22 cellular contexts compared by ENCODE assay signal in the genomic region with DNA sequence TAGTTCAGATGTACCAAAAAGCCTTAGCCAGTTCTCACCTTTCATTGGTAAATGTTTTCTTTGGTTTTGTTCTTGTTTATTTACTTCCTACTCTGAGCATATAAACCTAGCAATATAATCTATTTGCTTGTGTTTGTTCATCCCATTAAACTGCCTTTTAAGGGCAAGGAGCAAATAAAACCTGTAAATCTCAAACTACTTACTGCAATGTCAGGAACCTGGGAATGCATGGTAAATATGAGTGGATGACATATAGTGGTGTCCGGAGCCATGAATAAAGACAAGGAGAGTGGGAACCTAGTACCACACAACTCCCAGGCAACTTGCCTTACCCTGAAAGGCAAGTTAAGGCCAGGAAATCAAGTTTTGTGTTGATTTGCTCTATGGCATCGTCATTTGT.
"Had no signal": no experiment of that assay in that cellular context is flagged by ENCODE, and none has a peak within 500 bp of the region (broad histone marks: within the 10 kb centered on the region; RNA-seq: fewer than 3 reads in every experiment).

No MANE protein-coding gene starts in this region.

- H3K27ac Mint-ChIP-seq: activated naive CD4-positive, alpha-beta T cell treated with anti-CD3 and anti-CD28 coated beads, Interleukin-2, amount 10 ng/mL, durations not matched to agents 7 days and 5 days; activated naive CD8-positive, alpha-beta T cell treated with anti-CD3 and anti-CD28 coated beads, Interleukin-2, amount 10 ng/mL, durations not matched to agents 7 days and 5 days; brain; natural killer cell had no signal

- DNase-seq: activated CD4-positive, alpha-beta T cell treated with anti-CD3 and anti-CD28 coated beads for 4 hours; activated CD4-positive, alpha-beta T cell treated with anti-CD3 and anti-CD28 coated beads, Interleukin-2, amount 50 U/mL, for 4 hours; activated CD4-positive, CD25-positive, alpha-beta regulatory T cell; activated gamma-delta T cell; activated naive CD4-positive, alpha-beta T cell treated with anti-CD3 and anti-CD28 coated beads, Interleukin-2, amount 10 ng/mL, durations not matched to agents 7 days and 5 days; activated naive CD8-positive, alpha-beta T cell treated with anti-CD3 and anti-CD28 coated beads, Interleukin-2, amount 10 ng/mL, durations not matched to agents 7 days and 5 days; cerebellar nuclear complex; colonic mucosa; dorsolateral prefrontal cortex; effector memory CD4-positive, alpha-beta T cell; kidney glomerular epithelial cell; left lung; lower lobe of right lung; mesenchymal stem cell; natural killer cell; spleen; stimulated activated naive CD4-positive, alpha-beta T cell treated with Interleukin-2 at 50 U/mL for 16 hours; transverse colon had no signal

- H3K27me3 Mint-ChIP-seq: activated naive CD4-positive, alpha-beta T cell treated with anti-CD3 and anti-CD28 coated beads, Interleukin-2, amount 10 ng/mL, durations not matched to agents 7 days and 5 days; activated naive CD8-positive, alpha-beta T cell treated with anti-CD3 and anti-CD28 coated beads, Interleukin-2, amount 10 ng/mL, durations not matched to agents 7 days and 5 days; brain had no signal

- H3K27ac ChIP-seq: ascending aorta, cardiac muscle cell, colonic mucosa, dorsolateral prefrontal cortex, left lung, lower lobe of right lung, right atrium auricular region, spleen, transverse colon had no signal

- H3K4me1 Mint-ChIP-seq: activated naive CD4-positive, alpha-beta T cell treated with anti-CD3 and anti-CD28 coated beads, Interleukin-2, amount 10 ng/mL, durations not matched to agents 7 days and 5 days; activated naive CD8-positive, alpha-beta T cell treated with anti-CD3 and anti-CD28 coated beads, Interleukin-2, amount 10 ng/mL, durations not matched to agents 7 days and 5 days; brain; natural killer cell had no signal

- H3K9me3 ChIP-seq: ascending aorta, colonic mucosa, lower lobe of right lung, right atrium auricular region, transverse colon had no signal

- H3K4me3 ChIP-seq: ascending aorta, cardiac muscle cell, colonic mucosa, dorsolateral prefrontal cortex, left lung, lower lobe of right lung, right atrium auricular region, spleen, transverse colon had no signal

- H3K36me3 ChIP-seq: ascending aorta, cardiac muscle cell, colonic mucosa, left lung, lower lobe of right lung, right atrium auricular region, spleen, transverse colon had no signal

- H3K9me3 Mint-ChIP-seq: brain had no signal

- H3K36me3 Mint-ChIP-seq: activated naive CD4-positive, alpha-beta T cell treated with anti-CD3 and anti-CD28 coated beads, Interleukin-2, amount 10 ng/mL, durations not matched to agents 7 days and 5 days; activated naive CD8-positive, alpha-beta T cell treated with anti-CD3 and anti-CD28 coated beads, Interleukin-2, amount 10 ng/mL, durations not matched to agents 7 days and 5 days; brain; natural killer cell had no signal

- H3K4me3 Mint-ChIP-seq: activated naive CD4-positive, alpha-beta T cell treated with anti-CD3 and anti-CD28 coated beads, Interleukin-2, amount 10 ng/mL, durations not matched to agents 7 days and 5 days; activated naive CD8-positive, alpha-beta T cell treated with anti-CD3 and anti-CD28 coated beads, Interleukin-2, amount 10 ng/mL, durations not matched to agents 7 days and 5 days; brain; natural killer cell had no signal

- H3K27me3 ChIP-seq: ascending aorta, cardiac muscle cell, colonic mucosa, dorsolateral prefrontal cortex, left lung, right atrium auricular region, spleen, transverse colon had no signal

- ATAC-seq: left lung, lower lobe of right lung, natural killer cell had no signal
